Comparison of ENCODE assay signal across 12 cellular contexts in the genomic region with DNA sequence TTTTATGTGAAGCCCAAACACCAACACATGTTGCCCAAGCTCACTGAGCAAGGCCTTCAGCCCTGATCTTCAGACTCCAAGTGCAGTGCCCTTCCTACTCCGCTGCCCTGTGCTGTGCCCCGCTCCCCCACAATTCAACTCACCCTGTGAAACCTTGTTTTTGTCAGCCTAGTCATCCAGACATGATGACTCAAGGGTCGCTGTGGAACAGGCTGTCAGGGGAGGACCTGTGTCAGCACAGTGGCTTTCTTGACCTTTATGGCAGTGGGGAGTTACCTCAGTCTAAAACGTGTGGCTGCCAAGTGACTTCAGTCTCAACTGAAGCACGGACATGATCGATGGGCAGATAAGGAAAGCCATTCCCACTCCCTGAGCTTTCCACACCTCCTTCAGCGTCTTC. TPM values are rescaled to one million over a fixed set of nuclear protein-coding genes. Genes with fewer than 3 reads are reported as not detected.
DNase-seq lines count a peak whose midpoint lies in the region; ATAC-seq lines count a peak whose summit lies in the region.
"Had no signal": no experiment of that assay in that cellular context is flagged by ENCODE, and none has a peak within 500 bp of the region (broad histone marks: within the 10 kb centered on the region; RNA-seq: fewer than 3 reads in every experiment).

No MANE protein-coding gene starts in this region.

- DNase-seq in activated effector memory CD4-positive, alpha-beta T cell treated with anti-CD3 and anti-CD28 coated beads, Interleukin-2, amount 50 U/mL, for 16 hours, result peak; percentile 87
- DNase-seq in activated effector memory CD4-positive, alpha-beta T cell treated with Interleukin-2 at 50 U/mL for 16 hours, result no peak
- peak; percentile 43 for DNase-seq in activated T-cell treated with anti-CD3 and anti-CD28 coated beads, Interleukin-2, amount 50 U/mL, for 4 hours
- peak; percentile 30 for DNase-seq in posterior vena cava (ENCODE audit: low spot score)
- DNase-seq in stimulated activated naive B cell treated with anti-CD40 and anti-IgM and Interleukin-4, amounts not matched to agents 10 μg/mL and 1 μg/mL and 100 μg/mL, for 72 hours, result peak; percentile 62
- no peak for DNase-seq in NCI-H2196 treated with DMSO at 0.1 percent for 48 hours (lab: John Stamatoyannopoulos, UW; ENCODE audit: unreplicated experiment)
- no peak for DNase-seq in KBM-7
- DNase-seq: esophagus squamous epithelium, NCI-H1694, pancreas had no signal

- intact Hi-C loops in posterior vena cava (cut with DNase I), result no loop called here

- peak overlapping the region; percentile 60 for H3K27ac Mint-ChIP-seq in stimulated activated naive B cell treated with anti-CD40 and anti-IgM and Interleukin-4, amounts not matched to agents 10 μg/mL and 1 μg/mL and 100 μg/mL, for 72 hours
- H3K27ac Mint-ChIP-seq: memory B cell had no signal

- H3K27me3 Mint-ChIP-seq in activated T-cell treated with anti-CD3 and anti-CD28 coated beads, Interleukin-2, amount 50 U/mL, for 4 hours (ENCODE audit: low read depth), result no peaks in the 10 kb centered on the region
- H3K27me3 Mint-ChIP-seq in stimulated activated naive B cell treated with anti-CD40 and anti-IgM and Interleukin-4, amounts not matched to agents 10 μg/mL and 1 μg/mL and 100 μg/mL, for 72 hours, result peaks cover 5 to 10% of the 10 kb centered on the region in 2 donors

- in situ Hi-C loops in KBM-7 (cut with MboI; ENCODE audit: low pct_unique_long_range_greater_than_20kb, low sequenced_read_pairs), result no loop called here

- peak overlapping the region; percentile 46 for H3K4me3 Mint-ChIP-seq in activated T-cell treated with anti-CD3 and anti-CD28 coated beads, Interleukin-2, amount 50 U/mL, for 4 hours
- H3K4me3 Mint-ChIP-seq in stimulated activated naive B cell treated with anti-CD40 and anti-IgM and Interleukin-4, amounts not matched to agents 10 μg/mL and 1 μg/mL and 100 μg/mL, for 72 hours, result no peak overlapping the region
- H3K4me3 Mint-ChIP-seq: memory B cell had no signal

- no peaks in the 10 kb centered on the region for H3K9me3 Mint-ChIP-seq in activated T-cell treated with anti-CD3 and anti-CD28 coated beads, Interleukin-2, amount 50 U/mL, for 4 hours
- peaks cover 0 to 4% of the 10 kb centered on the region in 2 donors for H3K9me3 Mint-ChIP-seq in stimulated activated naive B cell treated with anti-CD40 and anti-IgM and Interleukin-4, amounts not matched to agents 10 μg/mL and 1 μg/mL and 100 μg/mL, for 72 hours
- H3K9me3 Mint-ChIP-seq: memory B cell had no signal

- peak; percentile 65 to 66 for ATAC-seq in activated T-cell treated with anti-CD3 and anti-CD28 coated beads, Interleukin-2, amount 50 U/mL, for 4 hours
- peak; percentile 92 to 93 for ATAC-seq in stimulated activated naive B cell treated with anti-CD40 and anti-IgM and Interleukin-4, amounts not matched to agents 10 μg/mL and 1 μg/mL and 100 μg/mL, for 72 hours (replicated peaks)
- ATAC-seq in HG02840 (IDR thresholded peaks at IDR 0.05; ENCODE audit: low FRiP score, unreplicated experiment), result no peak
- ATAC-seq: pancreas had no signal

- H3K36me3 Mint-ChIP-seq in activated T-cell treated with anti-CD3 and anti-CD28 coated beads, Interleukin-2, amount 50 U/mL, for 4 hours (ENCODE audit: insufficient read depth), result no peaks in the 10 kb centered on the region
- H3K36me3 Mint-ChIP-seq in stimulated activated naive B cell treated with anti-CD40 and anti-IgM and Interleukin-4, amounts not matched to agents 10 μg/mL and 1 μg/mL and 100 μg/mL, for 72 hours, result peaks cover 5 to 35% of the 10 kb centered on the region in 2 donors
- H3K36me3 Mint-ChIP-seq: memory B cell had no signal

- peaks cover 81% of the 10 kb centered on the region for H3K4me1 Mint-ChIP-seq in activated T-cell treated with anti-CD3 and anti-CD28 coated beads, Interleukin-2, amount 50 U/mL, for 4 hours (ENCODE audit: low read depth)
- peaks cover 46 to 54% of the 10 kb centered on the region in 2 donors for H3K4me1 Mint-ChIP-seq in stimulated activated naive B cell treated with anti-CD40 and anti-IgM and Interleukin-4, amounts not matched to agents 10 μg/mL and 1 μg/mL and 100 μg/mL, for 72 hours

RNA-seq across cellular contexts. Expression of a gene that starts 16.4 kb away (rescaled TPM):
- total RNA-seq in activated T-cell treated with anti-CD3 and anti-CD28 coated beads, Interleukin-2, amount 50 U/mL, for 4 hours, result 1 to 10 TPM; 1.5 to 5.3 (median 3.3) TPM
- total RNA-seq in posterior vena cava, result 1 to 10 TPM; 4.8 to 7.9 TPM

RNA-seq across cellular contexts. Expression of a gene that starts 39.8 kb away (rescaled TPM):
- 100 to 1,000 TPM; 186 to 193 (median 191) TPM for total RNA-seq in activated T-cell treated with anti-CD3 and anti-CD28 coated beads, Interleukin-2, amount 50 U/mL, for 4 hours
- 1 to 10 TPM; 2.0 to 2.5 TPM for total RNA-seq in posterior vena cava

Comparison
In these comparisons a context has a peak if more than half of its experiments do, and no peak if none do; other contexts are left out.
1. DNase-seq: peak in activated effector memory CD4-positive, alpha-beta T cell treated with anti-CD3 and anti-CD28 coated beads, Interleukin-2, amount 50 U/mL, for 16 hours (single experiment), activated T-cell treated with anti-CD3 and anti-CD28 coated beads, Interleukin-2, amount 50 U/mL, for 4 hours (single experiment), posterior vena cava (single experiment) and stimulated activated naive B cell treated with anti-CD40 and anti-IgM and Interleukin-4, amounts not matched to agents 10 μg/mL and 1 μg/mL and 100 μg/mL, for 72 hours (single experiment); none in activated effector memory CD4-positive, alpha-beta T cell treated with Interleukin-2 at 50 U/mL for 16 hours (single experiment), NCI-H2196 treated with DMSO at 0.1 percent for 48 hours (single experiment) and KBM-7 (single experiment).
2. RNA of a gene that starts 39.8 kb away (total RNA-seq): 186 to 193 TPM in activated T-cell treated with anti-CD3 and anti-CD28 coated beads, Interleukin-2, amount 50 U/mL, for 4 hours; 2.0 to 2.5 TPM in posterior vena cava; every median in the first group is over 10 times any median in the second.